ENCODE assay signal across 1 cellular context in the genomic region with DNA sequence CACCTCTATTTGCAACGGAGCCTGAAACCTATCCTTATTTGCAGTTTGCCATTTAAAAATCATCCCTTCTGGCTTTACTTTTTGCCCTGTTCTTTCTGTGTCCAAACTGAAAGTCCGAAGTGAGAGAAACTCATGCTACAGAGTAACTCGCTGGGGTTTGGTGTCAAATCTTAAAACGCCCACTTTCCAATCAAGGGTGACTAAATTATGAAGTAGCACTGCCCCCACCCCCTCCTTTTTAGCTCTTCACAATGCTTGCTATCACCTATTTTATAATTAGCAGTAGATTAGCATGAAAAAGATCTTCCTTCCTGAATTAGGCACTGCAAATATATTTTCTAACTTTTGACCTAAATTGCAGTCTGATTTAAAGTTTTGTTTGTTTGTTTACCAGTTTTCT.
A peak's percentile ranks its signal among the peaks of the same experiment; 100 is the strongest.
TF ChIP-seq lines count a peak whose summit lies in the region.

No MANE protein-coding gene starts in this region.

TF ChIP-seq in GM12878, 131 proteins besides CTCF, POLR2A, EP300 and RAD21:
- peak; percentile 20 for TF ChIP-seq MEF2B (IDR thresholded peaks at IDR 0.05; ENCODE audit: partially characterized antibody, poor library complexity, severe bottlenecking)
- 0 out of 2 replicates have a peak, but pooled peaks have one; percentile 38 for TF ChIP-seq JUNB (IDR thresholded peaks at IDR 0.05)
- no peak for TF ChIP-seq PML (IDR thresholded peaks at IDR 0.05; ENCODE audit: low read length)
- 0 out of 2 replicates have a peak, but pooled peaks have one; percentile 15 for TF ChIP-seq MEF2A (IDR thresholded peaks at IDR 0.05; ENCODE audit: insufficient read depth, low read depth, low read length)
- TF ChIP-seq MTA2 (IDR thresholded peaks at IDR 0.05; ENCODE audit: low read depth) = 0 out of 2 replicates have a peak, but pooled peaks have one; percentile 55
- TF ChIP-seq EGR1 (IDR thresholded peaks at IDR 0.05; ENCODE audit: borderline replicate concordance in 1 of 2, low read depth in 2 of 2, low read length in 2 of 2) = peak in 1 of 2 experiments; percentile 33; a peak in 1 of 3 replicates
- 0 out of 2 replicates have a peak, but pooled peaks have one; percentile 44 for TF ChIP-seq BCL11A (IDR thresholded peaks at IDR 0.05; ENCODE audit: low read depth, low read length)
- TF ChIP-seq KDM1A (IDR thresholded peaks at IDR 0.05; ENCODE audit: borderline replicate concordance) = no peak
- TF ChIP-seq IRF4 (IDR thresholded peaks at IDR 0.05; ENCODE audit: low read depth, low read length) = 0 out of 2 replicates have a peak, but pooled peaks have one; percentile 33
